ENCODE assay signal across 2 cellular contexts in genomic region chr12:131853832-131854797, GRCh38.
A peak's percentile ranks its signal among the peaks of the same experiment; 100 is the strongest.
TF ChIP-seq lines count a peak whose summit lies in the region.

No MANE protein-coding gene starts in this region.

TF ChIP-seq in HCT116, 20 proteins besides CTCF, POLR2A, EP300 and RAD21:
- TF ChIP-seq EZH2phosphoT487 (IDR thresholded peaks at IDR 0.05; ENCODE audit: borderline replicate concordance): no peak
- TF ChIP-seq MAX (IDR thresholded peaks at IDR 0.05): no peak
- no peak for TF ChIP-seq EZH2 (IDR thresholded peaks at IDR 0.05)
- TF ChIP-seq CBX3 (IDR thresholded peaks at IDR 0.05; ENCODE audit: low read depth): no peak
- TF ChIP-seq POLR2AphosphoS5 (IDR thresholded peaks at IDR 0.05; ENCODE audit: low read depth, low read length): no peak
- no peak for TF ChIP-seq CEBPB (IDR thresholded peaks at IDR 0.05; ENCODE audit: low read depth)
- no peak for TF ChIP-seq ZBTB33 (IDR thresholded peaks at IDR 0.05; ENCODE audit: extremely low read depth, insufficient replicate concordance, low read length)
- TF ChIP-seq EGR1 (IDR thresholded peaks at IDR 0.05; ENCODE audit: low read depth): no peak
- no peak for TF ChIP-seq REST (IDR thresholded peaks at IDR 0.05; ENCODE audit: low read depth)
- TF ChIP-seq ATF3 (IDR thresholded peaks at IDR 0.05): no peak
- no peak for TF ChIP-seq SRF (IDR thresholded peaks at IDR 0.05; ENCODE audit: low read depth)
- TF ChIP-seq ELF1 (IDR thresholded peaks at IDR 0.05; ENCODE audit: borderline replicate concordance, low read depth): no peak
- TF ChIP-seq JUND (IDR thresholded peaks at IDR 0.05): no peak
- no peak for TF ChIP-seq TCF7L2 (IDR thresholded peaks at IDR 0.05; ENCODE audit: borderline replicate concordance, extremely low read depth, insufficient read depth, insufficient read length)
- no peak for TF ChIP-seq ZNF274 (IDR thresholded peaks at IDR 0.05; ENCODE audit: low read depth, low read length)
- no peak for TF ChIP-seq FOSL1 (IDR thresholded peaks at IDR 0.05; ENCODE audit: low read depth)
TF ChIP-seq in HCT116: peak in this region for 0.

TF ChIP-seq in K562, 482 proteins besides CTCF, POLR2A, EP300 and RAD21:
- peak; percentile 40; the same call in 1 of the 2 replicates for TF ChIP-seq CTBP1 (IDR thresholded peaks at IDR 0.05; ENCODE audit: borderline replicate concordance)
- peak; percentile 51 for TF ChIP-seq POLR2G (IDR thresholded peaks at IDR 0.05; ENCODE audit: low read depth, low read length)
- peak; percentile 5; the same call in 1 of the 2 replicates for TF ChIP-seq TFAP4 (CRISPR knock-in tag; IDR thresholded peaks at IDR 0.05; ENCODE audit: borderline replicate concordance)
- no peak for TF ChIP-seq ZBTB34 (CRISPR knock-in tag; IDR thresholded peaks at IDR 0.05)
- no peak for TF ChIP-seq DPF2 (IDR thresholded peaks at IDR 0.05)
- TF ChIP-seq USF2 (CRISPR knock-in tag; IDR thresholded peaks at IDR 0.05): 0 out of 2 replicates have a peak, but pooled peaks have one; percentile 6
- TF ChIP-seq OTX1 (CRISPR knock-in tag; IDR thresholded peaks at IDR 0.05): no peak
- peak; percentile 86 for TF ChIP-seq ESRRA (IDR thresholded peaks at IDR 0.05; ENCODE audit: borderline replicate concordance, low read depth)
